ENCODE assay signal across 20 cellular contexts in the genomic region with DNA sequence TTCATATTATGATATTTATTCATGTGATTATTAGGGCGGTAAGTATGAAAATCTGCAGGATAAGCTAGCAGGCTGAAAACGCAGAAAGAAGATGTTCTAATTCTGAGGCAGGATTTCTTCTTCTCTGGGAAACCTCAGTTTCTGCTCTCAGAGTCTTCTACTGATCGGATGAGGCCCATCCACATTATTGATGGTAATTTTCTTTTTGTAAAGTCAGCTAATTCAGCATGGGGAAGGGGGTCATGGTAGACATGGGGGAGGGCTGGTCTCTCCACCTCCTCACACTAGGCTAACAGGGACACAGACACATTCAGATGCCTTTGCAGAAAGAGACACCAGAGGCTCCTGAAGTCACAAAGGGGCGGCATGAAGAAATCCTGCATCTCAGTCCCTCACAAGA. TPM values are rescaled to one million over a fixed set of nuclear protein-coding genes. Genes with fewer than 3 reads are reported as not detected.
A peak's percentile ranks its signal among the peaks of the same experiment; 100 is the strongest.
DNase-seq lines count a peak whose midpoint lies in the region; ATAC-seq, FAIRE-seq and TF ChIP-seq lines count a peak whose summit lies in the region.
"Had no signal": no experiment of that assay in that cellular context is flagged by ENCODE, and none has a peak within 500 bp of the region (broad histone marks: within the 10 kb centered on the region; RNA-seq: fewer than 3 reads in every experiment).

No MANE protein-coding gene starts in this region.

- no peak overlapping the region for H2BK120ac ChIP-seq in IMR-90 (ENCODE audit: low read depth, low read length)

- 21% methylated on average over 4 of the region's 4 CpGs for WGBS in HepG2 (ENCODE audit: low lambda C conversion rate)
- 65% methylated on average over 3 of the region's 4 CpGs for WGBS in right lobe of liver (ENCODE audit: insufficient coverage, low coverage, low lambda C conversion rate, missing lambda C conversion rate)
- no CpG with 5 or more reads among the region's 4 CpGs for WGBS in IMR-90 (ENCODE audit: extremely low coverage in 2 of 2, insufficient read length in 1 of 2), 2 experiments
- 74% methylated on average over 3 of the region's 4 CpGs for WGBS in esophagus muscularis mucosa
- 62 to 90% (median 80%) methylated on average over 3 to 4 of the region's 4 CpGs for WGBS in adrenal gland, 4 donors

- H3K4ac ChIP-seq in IMR-90 (ENCODE audit: low read depth, low read length), result no peak overlapping the region

- H3K4me1 ChIP-seq in HepG2 (ENCODE audit: insufficient read depth, low read length) (peaks cover 18% of the 10 kb centered on the region), right lobe of liver (peaks cover 0 to 3% (median 0%) of the 10 kb centered on the region in 4 donors), IMR-90 (ENCODE audit: control insufficient read depth, insufficient read depth, low read length) (no peaks in the 10 kb centered on the region), esophagus muscularis mucosa (no peaks in the 10 kb centered on the region), adrenal gland (replicated peaks in 1 of 2) (no peaks in the 10 kb centered on the region)

- no peak overlapping the region for H3K56ac ChIP-seq in IMR-90 (ENCODE audit: extremely low read depth, insufficient read depth, low read length)

- DNase-seq in HepG2 (ENCODE audit: low spot score) (no peak), right lobe of liver (no peak), IMR-90 (no peak), esophagus muscularis mucosa (ENCODE audit: extremely low spot score) (peak; percentile 4), occipital lobe (lab: John Stamatoyannopoulos, UW) (no peak), adrenal gland (no peak)
- DNase-seq: AML-193; Caco-2; Calu3; CD4-positive, alpha-beta T cell; CD8-positive, alpha-beta T cell; DMS79 treated with DMSO at 0.1 percent for 48 hours; GF-D8 had no signal

- intact Hi-C loops in HepG2 (cut with micrococcal nuclease; ENCODE audit: unreplicated experiment) (no loop called here), right lobe of liver (cut with DNase I) (no loop called here), IMR-90 (cut with micrococcal nuclease) (no loop called here), esophagus muscularis mucosa (cut with DNase I) (no loop called here), adrenal gland (cut with DNase I) (no loop called here)

- H3K27ac ChIP-seq in HepG2 (ENCODE audit: extremely low read length, insufficient read depth, low read length) (no peak overlapping the region), right lobe of liver (no peak overlapping the region), IMR-90 (ENCODE audit: insufficient read depth, low read length) (no peak overlapping the region), esophagus muscularis mucosa (replicated peaks in 1 of 4) (no peak overlapping the region), adrenal gland (no peak overlapping the region)
- H3K27ac ChIP-seq: 22Rv1; BLaER1 treated with 17β-estradiol and CSF1 and Interleukin-3, amounts not matched to agents 10 nM and 100 nM; C4-2B had no signal

- H2AFZ ChIP-seq in HepG2 (ENCODE audit: low read length), result no peak overlapping the region
- no peak overlapping the region for H2AFZ ChIP-seq in IMR-90 (replicated peaks; ENCODE audit: low read length, poor library complexity)

- no peaks in the 10 kb centered on the region for H3K79me2 ChIP-seq in HepG2 (ENCODE audit: insufficient read depth, low read length)

- H3K4me2 ChIP-seq in HepG2 (ENCODE audit: low read depth, low read length) (no peak overlapping the region), IMR-90 (ENCODE audit: low read depth, low read length) (no peak overlapping the region)
- H3K4me2 ChIP-seq: BLaER1 treated with 17β-estradiol and CSF1 and Interleukin-3, amounts not matched to agents 10 nM and 100 nM had no signal

- no peak for ATAC-seq in HepG2
- ATAC-seq in right lobe of liver, result no peak
- no peak for ATAC-seq in IMR-90 (ENCODE audit: low read depth)
- ATAC-seq: CD8-positive, alpha-beta T cell had no signal

- dilution Hi-C loops in IMR-90 (cut with HindIII; ENCODE audit: low sequenced_read_pairs, unreplicated experiment), result no loop called here

- TF ChIP-seq CTCF in HepG2 (CRISPR knock-in tag; IDR thresholded peaks at IDR 0.05) (no peak), right lobe of liver (IDR thresholded peaks at IDR 0.05) (no peak), IMR-90 (conservative IDR thresholded peaks at IDR 0.05; ENCODE audit: low read depth, low read length) (no peak), esophagus muscularis mucosa (IDR thresholded peaks at IDR 0.05) (no peak), adrenal gland (IDR thresholded peaks at IDR 0.05) (no peak)

- H3K18ac ChIP-seq in IMR-90 (ENCODE audit: low read depth, low read length), result no peak overlapping the region

- H3K79me1 ChIP-seq in IMR-90 (ENCODE audit: low read depth in 1 of 2, low read length in 2 of 2), result no peaks in the 10 kb centered on the region

- H3K9ac ChIP-seq in HepG2 (ENCODE audit: insufficient read depth, low read depth, low read length), result no peak overlapping the region
- H3K9ac ChIP-seq in IMR-90 (ENCODE audit: low read depth, low read length), result no peak overlapping the region
- H3K9ac ChIP-seq: BLaER1 treated with 17β-estradiol and CSF1 and Interleukin-3, amounts not matched to agents 10 nM and 100 nM had no signal

- H3K9me3 ChIP-seq in HepG2 (ENCODE audit: low read length) (no peaks in the 10 kb centered on the region), right lobe of liver (no peaks in the 10 kb centered on the region), IMR-90 (ENCODE audit: control insufficient read depth, insufficient read depth, low read length) (no peaks in the 10 kb centered on the region), esophagus muscularis mucosa (no peaks in the 10 kb centered on the region), adrenal gland (replicated peaks in 1 of 3) (no peaks in the 10 kb centered on the region)
- H3K9me3 ChIP-seq: BLaER1 treated with 17β-estradiol and CSF1 and Interleukin-3, amounts not matched to agents 10 nM and 100 nM; Caco-2 had no signal

- no peak for TF ChIP-seq POLR2A in HepG2 (IDR thresholded peaks at IDR 0.05; ENCODE audit: insufficient read depth in 1 of 2, low read depth in 2 of 2, low read length in 2 of 2)
- TF ChIP-seq POLR2A in right lobe of liver (IDR thresholded peaks at IDR 0.05), result no peak
- TF ChIP-seq POLR2A in IMR-90 (IDR thresholded peaks at IDR 0.05; ENCODE audit: low read depth, low read length), result no peak
- no peak for TF ChIP-seq POLR2A in esophagus muscularis mucosa (IDR thresholded peaks at IDR 0.05; ENCODE audit: low read depth)
- no peak for TF ChIP-seq POLR2A in adrenal gland (IDR thresholded peaks at IDR 0.05)

- H3K36me3 ChIP-seq in HepG2 (replicated peaks in 1 of 2; ENCODE audit: control insufficient read depth in 1 of 2, insufficient read depth in 2 of 2, low read length in 2 of 2), result no peaks in the 10 kb centered on the region
- H3K36me3 ChIP-seq in right lobe of liver, result no peaks in the 10 kb centered on the region
- H3K36me3 ChIP-seq in IMR-90 (ENCODE audit: control insufficient read depth, insufficient read depth, low read length), result no peaks in the 10 kb centered on the region
- no peaks in the 10 kb centered on the region for H3K36me3 ChIP-seq in esophagus muscularis mucosa
- H3K36me3 ChIP-seq in adrenal gland (replicated peaks in 1 of 2), result no peaks in the 10 kb centered on the region
- H3K36me3 ChIP-seq: BLaER1 treated with 17β-estradiol and CSF1 and Interleukin-3, amounts not matched to agents 10 nM and 100 nM had no signal

- H3K27me3 ChIP-seq in HepG2 (ENCODE audit: control insufficient read depth in 1 of 2, insufficient read depth in 2 of 2, low read length in 2 of 2) (peaks cover 2 to 29% of the 10 kb centered on the region in 2 experiments; a peak in 4 of 5 replicates), right lobe of liver (no peaks in the 10 kb centered on the region), IMR-90 (ENCODE audit: control insufficient read depth, insufficient read depth, low read length) (peaks cover 41% of the 10 kb centered on the region), esophagus muscularis mucosa (peaks cover 0 to 44% (median 0%) of the 10 kb centered on the region in 4 donors), adrenal gland (peaks cover 5% of the 10 kb centered on the region)
- H3K27me3 ChIP-seq: BLaER1 treated with 17β-estradiol and CSF1 and Interleukin-3, amounts not matched to agents 10 nM and 100 nM had no signal

- no peak overlapping the region for H2BK5ac ChIP-seq in IMR-90 (ENCODE audit: low read depth, low read length, poor library complexity, severe bottlenecking)

- no peak for FAIRE-seq in HepG2 (lab: Jason Lieb, UNC)
- FAIRE-seq: D721Med, G401.6, GM12891, GM19239 had no signal

- CTCF ChIA-PET in HepG2 (lab: Yijun Ruan, JAX; ENCODE audit: low intra/inter-chr PET ratio, low total read pairs), result no interaction called here
- CTCF ChIA-PET in IMR-90 (lab: Yijun Ruan, JAX), result interaction anchor here (2.2 kb wide), 1 partner anchor 15 kb away, joined by 10 read pairs; no protein-coding TSS in a partner anchor

- H4K20me1 ChIP-seq in HepG2 (ENCODE audit: insufficient read depth, low read length) (no peaks in the 10 kb centered on the region), IMR-90 (ENCODE audit: insufficient read depth, low read length) (no peaks in the 10 kb centered on the region)
- H4K20me1 ChIP-seq: BLaER1 treated with 17β-estradiol and CSF1 and Interleukin-3, amounts not matched to agents 10 nM and 100 nM had no signal

- H3K14ac ChIP-seq in IMR-90 (replicated peaks; ENCODE audit: low read depth, low read length), result no peak overlapping the region

- 0 out of 2 replicates have a peak, but pooled peaks cover 3% of the 10 kb centered on the region for H3K9me1 ChIP-seq in IMR-90 (ENCODE audit: insufficient read depth, low read length)

- no peak overlapping the region for H3K23ac ChIP-seq in IMR-90 (ENCODE audit: low read depth, low read length)

- no peak overlapping the region for H4K5ac ChIP-seq in IMR-90 (ENCODE audit: low read depth, low read length)

- no peak overlapping the region for H2BK15ac ChIP-seq in IMR-90 (ENCODE audit: low read depth, low read length)

- H4K8ac ChIP-seq in IMR-90 (ENCODE audit: low read depth in 2 of 2, low read length in 2 of 2), result no peak overlapping the region

- TF ChIP-seq RAD21 in HepG2 (CRISPR knock-in tag; IDR thresholded peaks at IDR 0.05), result no peak
- no peak for TF ChIP-seq RAD21 in IMR-90 (IDR thresholded peaks at IDR 0.05; ENCODE audit: low read length)

- no peak overlapping the region for H4K91ac ChIP-seq in IMR-90 (ENCODE audit: insufficient read depth, low read depth, low read length)

- H2AK5ac ChIP-seq in IMR-90 (ENCODE audit: low read depth, low read length), result no peak overlapping the region

- TF ChIP-seq EP300 in HepG2 (IDR thresholded peaks at IDR 0.05; ENCODE audit: low read depth in 2 of 2, low read length in 2 of 2) (no peak), HepG2 (CRISPR knock-in tag; IDR thresholded peaks at IDR 0.05; ENCODE audit: borderline replicate concordance) (no peak), esophagus muscularis mucosa (IDR thresholded peaks at IDR 0.05) (no peak)

- no peak overlapping the region for H2AK9ac ChIP-seq in IMR-90 (replicated peaks; ENCODE audit: low read depth, low read length, poor library complexity)

- POLR2A ChIA-PET in HepG2 (lab: Yijun Ruan, JAX), result no interaction called here
- POLR2A ChIA-PET in IMR-90 (lab: Charles Lee; ENCODE audit: unreplicated experiment), result no interaction called here

- in situ Hi-C loops in HepG2 (cut with HindIII; ENCODE audit: extremely low pct_ligation_motif_present, low pct_unique_long_range_greater_than_20kb), result no loop called here
- in situ Hi-C loops in IMR-90 (cut with MboI; ENCODE audit: low sequenced_read_pairs), result no loop called here

- H3K4me3 ChIP-seq in HepG2 (replicated peaks in 1 of 3; ENCODE audit: insufficient read depth in 1 of 3, low read depth in 2 of 3, low read length in 3 of 3) (no peak overlapping the region), right lobe of liver (no peak overlapping the region), IMR-90 (ENCODE audit: insufficient read depth, low read depth, low read length) (no peak overlapping the region), esophagus muscularis mucosa (no peak overlapping the region), adrenal gland (no peak overlapping the region)
- H3K4me3 ChIP-seq: BLaER1 treated with 17β-estradiol and CSF1 and Interleukin-3, amounts not matched to agents 10 nM and 100 nM had no signal

- H2BK20ac ChIP-seq in IMR-90 (ENCODE audit: low read depth, low read length), result no peak overlapping the region

- no TSS peak for BruUV-seq in HepG2 (replicated peaks; lab: Mats Ljungman, UMichigan)
- BruUV-seq in IMR-90 (replicated peaks; lab: Mats Ljungman, UMichigan), result no TSS peak

RNA-seq across cellular contexts. Expression of a gene that starts 21.7 kb away (rescaled TPM):
- total RNA-seq in HepG2 (2016; rRNA removed; fragmentation: Illumina TruSeq; extraction: Trizol), result 20.5 and 38.1 TPM in 2 replicates
- total RNA-seq in HepG2 (2016; cell fraction: cytosol; rRNA removed; fragmentation: Illumina TruSeq; extraction: Trizol; ENCODE audit: low read depth), result 12.0 and 12.9 TPM in 2 replicates
- total RNA-seq in HepG2 (2016; cell fraction: insoluble cytoplasmic fraction; rRNA removed; fragmentation: Illumina TruSeq; extraction: Trizol), result 20.8 and 39.1 TPM in 2 replicates
- 19.5 and 19.6 TPM in 2 replicates for total RNA-seq in HepG2 (2016; cell fraction: membrane; rRNA removed; fragmentation: Illumina TruSeq; extraction: Trizol)
- total RNA-seq in HepG2 (2016; cell fraction: nucleus; rRNA removed; fragmentation: Illumina TruSeq; extraction: Trizol), result 32.4 and 40.0 TPM in 2 replicates
- 21.6 and 29.3 TPM in 2 replicates for polyA plus RNA-seq in HepG2 (2011; rRNA removed)
- polyA plus RNA-seq in HepG2 (2011; cell fraction: cytosol; rRNA removed), result 28.9 and 34.6 TPM in 2 replicates
- polyA plus RNA-seq in HepG2 (2011; cell fraction: nucleus; rRNA removed), result 28.9 and 39.2 TPM in 2 replicates
- 19.3 and 38.6 TPM in 2 replicates for polyA plus RNA-seq in HepG2 (2012)
- polyA plus RNA-seq in HepG2 (2016; cell fraction: cytosol; fragmentation: Illumina TruSeq; extraction: Trizol; ENCODE audit: low read depth), result 9.5 TPM in 2 replicates
- 17.8 and 18.4 TPM in 2 replicates for polyA plus RNA-seq in HepG2 (2016; cell fraction: insoluble cytoplasmic fraction; fragmentation: Illumina TruSeq; extraction: Trizol; ENCODE audit: low read depth)
- polyA plus RNA-seq in HepG2 (2016; cell fraction: membrane; fragmentation: Illumina TruSeq; extraction: Trizol; ENCODE audit: low read depth), result 13.7 and 14.7 TPM in 2 replicates
- 58.2 and 58.4 TPM in 2 replicates for polyA plus RNA-seq in HepG2 (2016; cell fraction: nucleus; fragmentation: Illumina TruSeq; extraction: Trizol; ENCODE audit: insufficient read depth, low read depth)
- polyA minus RNA-seq in HepG2 (2011; rRNA and poly(A)+ RNA removed; ENCODE audit: low replicate concordance), result 22.9 and 58.3 TPM in 2 replicates
- polyA minus RNA-seq in HepG2 (2011; cell fraction: cytosol; rRNA and poly(A)+ RNA removed), result 11.5 and 17.3 TPM in 2 replicates
- 10.6 and 18.5 TPM in 2 replicates for polyA minus RNA-seq in HepG2 (2011; cell fraction: nucleus; rRNA and poly(A)+ RNA removed)
- total RNA-seq in right lobe of liver, result 10 to 100 TPM in 1 of 6 experiments, 1 to 10 TPM in 5; 2.5 to 10.9 (median 6.1) TPM
- total RNA-seq in IMR-90 (2012; rRNA removed), result 52.2 and 55.9 TPM in 2 replicates
- 67.7 and 72.8 TPM in 2 replicates for polyA plus RNA-seq in IMR-90 (2012; rRNA removed)
- polyA plus RNA-seq in IMR-90 (2012; cell fraction: cytosol; rRNA removed), result 42.3 and 47.1 TPM in 2 replicates
- polyA plus RNA-seq in IMR-90 (2012; cell fraction: nucleus; rRNA removed; ENCODE audit: low replicate concordance), result 62.2 and 62.4 TPM in 2 replicates
- 10 to 100 TPM; 18.9 to 35.4 (median 22.3) TPM for total RNA-seq in esophagus muscularis mucosa
- total RNA-seq in occipital lobe, result 0.31 TPM
- total RNA-seq in adrenal gland, result 10 to 100 TPM; 12.2 to 43.4 (median 26.7) TPM
- 10 to 100 TPM; 36.0 to 66.0 (median 45.6) TPM for polyA plus RNA-seq in adrenal gland

RNA-seq across cellular contexts. Expression of a gene that starts 24.7 kb away (rescaled TPM):
- 15.5 and 35.3 TPM in 2 replicates for total RNA-seq in HepG2 (2016; rRNA removed; fragmentation: Illumina TruSeq; extraction: Trizol)
- 4.5 and 5.9 TPM in 2 replicates for total RNA-seq in HepG2 (2016; cell fraction: cytosol; rRNA removed; fragmentation: Illumina TruSeq; extraction: Trizol; ENCODE audit: low read depth)
- total RNA-seq in HepG2 (2016; cell fraction: insoluble cytoplasmic fraction; rRNA removed; fragmentation: Illumina TruSeq; extraction: Trizol), result 21.5 and 54.7 TPM in 2 replicates
- total RNA-seq in HepG2 (2016; cell fraction: membrane; rRNA removed; fragmentation: Illumina TruSeq; extraction: Trizol), result 7.5 and 8.0 TPM in 2 replicates
- total RNA-seq in HepG2 (2016; cell fraction: nucleus; rRNA removed; fragmentation: Illumina TruSeq; extraction: Trizol), result 40.3 and 68.5 TPM in 2 replicates
- 88.9 and 228 TPM in 2 replicates for polyA plus RNA-seq in HepG2 (2011; rRNA removed)
- polyA plus RNA-seq in HepG2 (2011; cell fraction: cytosol; rRNA removed), result 88.0 and 248 TPM in 2 replicates
- polyA plus RNA-seq in HepG2 (2011; cell fraction: nucleus; rRNA removed), result 72.3 and 226 TPM in 2 replicates
- polyA plus RNA-seq in HepG2 (2012), result 132 and 223 TPM in 2 replicates
- polyA plus RNA-seq in HepG2 (2016; cell fraction: cytosol; fragmentation: Illumina TruSeq; extraction: Trizol; ENCODE audit: low read depth), result 8.8 and 12.2 TPM in 2 replicates
- polyA plus RNA-seq in HepG2 (2016; cell fraction: insoluble cytoplasmic fraction; fragmentation: Illumina TruSeq; extraction: Trizol; ENCODE audit: low read depth), result 21.0 and 27.1 TPM in 2 replicates
- 7.9 and 9.2 TPM in 2 replicates for polyA plus RNA-seq in HepG2 (2016; cell fraction: membrane; fragmentation: Illumina TruSeq; extraction: Trizol; ENCODE audit: low read depth)
- 79.7 and 85.9 TPM in 2 replicates for polyA plus RNA-seq in HepG2 (2016; cell fraction: nucleus; fragmentation: Illumina TruSeq; extraction: Trizol; ENCODE audit: insufficient read depth, low read depth)
- polyA minus RNA-seq in HepG2 (2011; rRNA and poly(A)+ RNA removed; ENCODE audit: low replicate concordance), result 49.6 and 219 TPM in 2 replicates
- polyA minus RNA-seq in HepG2 (2011; cell fraction: cytosol; rRNA and poly(A)+ RNA removed), result 19.6 and 37.6 TPM in 2 replicates
- 4.6 and 44.0 TPM in 2 replicates for polyA minus RNA-seq in HepG2 (2011; cell fraction: nucleus; rRNA and poly(A)+ RNA removed)
- total RNA-seq in right lobe of liver, result 1,000 to 10,000 TPM in 1 of 6 experiments, 100 to 1,000 TPM in 5; 232 to 1,122 (median 585) TPM
- 41.7 and 44.1 TPM in 2 replicates for total RNA-seq in IMR-90 (2012; rRNA removed)
- polyA plus RNA-seq in IMR-90 (2012; rRNA removed), result 259 and 309 TPM in 2 replicates
- 346 and 472 TPM in 2 replicates for polyA plus RNA-seq in IMR-90 (2012; cell fraction: cytosol; rRNA removed)
- polyA plus RNA-seq in IMR-90 (2012; cell fraction: nucleus; rRNA removed; ENCODE audit: low replicate concordance), result 315 and 357 TPM in 2 replicates
- total RNA-seq in esophagus muscularis mucosa, result 100 to 1,000 TPM; 336 to 628 (median 502) TPM
- 34.3 TPM for total RNA-seq in occipital lobe
- total RNA-seq in adrenal gland, result 1,000 to 10,000 TPM; 1,067 to 3,150 (median 1,272) TPM
- 1,000 to 10,000 TPM in 1 of 3 donors, 100 to 1,000 TPM in 2; 615 to 1,099 (median 618) TPM for polyA plus RNA-seq in adrenal gland
